ENCODE assay signal across 1 cellular context in the genomic region with DNA sequence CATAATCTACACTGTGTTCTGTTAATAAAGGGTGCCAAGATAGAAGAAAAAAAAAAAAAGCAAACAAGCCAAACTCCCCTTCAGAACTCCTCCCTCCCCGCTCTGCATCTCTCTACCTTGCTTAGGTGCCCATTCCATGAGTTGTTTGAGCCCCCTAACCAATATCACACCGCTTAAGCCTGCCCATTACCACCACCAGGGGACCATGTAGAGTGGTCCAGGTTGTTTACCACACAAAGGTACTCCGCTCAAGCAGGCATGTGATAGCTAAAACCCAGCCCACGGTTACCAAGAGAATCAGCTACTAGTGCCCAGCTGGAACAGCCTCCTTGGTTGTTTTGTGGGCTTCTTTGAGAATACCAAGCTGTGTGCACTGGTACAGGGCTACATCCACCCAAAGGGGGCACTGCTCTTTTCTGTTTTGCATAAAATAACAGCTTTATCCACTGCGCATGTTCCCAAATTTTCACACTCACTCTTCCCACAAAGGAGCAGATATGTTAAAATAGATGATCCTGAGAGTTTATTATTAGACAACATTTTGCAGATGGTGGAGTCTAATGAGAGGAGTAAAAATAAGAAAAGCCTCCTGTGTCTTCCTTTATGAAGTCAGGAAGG.
TF ChIP-seq lines count a peak whose summit lies in the region.

No MANE protein-coding gene starts in this region.

TF ChIP-seq in HepG2, 621 proteins besides CTCF, POLR2A, EP300 and RAD21 (continued from another document):
- no peak for TF ChIP-seq ZBTB44 (CRISPR knock-in tag; IDR thresholded peaks at IDR 0.05)
